12 cellular contexts compared by ENCODE assay signal in the genomic region with DNA sequence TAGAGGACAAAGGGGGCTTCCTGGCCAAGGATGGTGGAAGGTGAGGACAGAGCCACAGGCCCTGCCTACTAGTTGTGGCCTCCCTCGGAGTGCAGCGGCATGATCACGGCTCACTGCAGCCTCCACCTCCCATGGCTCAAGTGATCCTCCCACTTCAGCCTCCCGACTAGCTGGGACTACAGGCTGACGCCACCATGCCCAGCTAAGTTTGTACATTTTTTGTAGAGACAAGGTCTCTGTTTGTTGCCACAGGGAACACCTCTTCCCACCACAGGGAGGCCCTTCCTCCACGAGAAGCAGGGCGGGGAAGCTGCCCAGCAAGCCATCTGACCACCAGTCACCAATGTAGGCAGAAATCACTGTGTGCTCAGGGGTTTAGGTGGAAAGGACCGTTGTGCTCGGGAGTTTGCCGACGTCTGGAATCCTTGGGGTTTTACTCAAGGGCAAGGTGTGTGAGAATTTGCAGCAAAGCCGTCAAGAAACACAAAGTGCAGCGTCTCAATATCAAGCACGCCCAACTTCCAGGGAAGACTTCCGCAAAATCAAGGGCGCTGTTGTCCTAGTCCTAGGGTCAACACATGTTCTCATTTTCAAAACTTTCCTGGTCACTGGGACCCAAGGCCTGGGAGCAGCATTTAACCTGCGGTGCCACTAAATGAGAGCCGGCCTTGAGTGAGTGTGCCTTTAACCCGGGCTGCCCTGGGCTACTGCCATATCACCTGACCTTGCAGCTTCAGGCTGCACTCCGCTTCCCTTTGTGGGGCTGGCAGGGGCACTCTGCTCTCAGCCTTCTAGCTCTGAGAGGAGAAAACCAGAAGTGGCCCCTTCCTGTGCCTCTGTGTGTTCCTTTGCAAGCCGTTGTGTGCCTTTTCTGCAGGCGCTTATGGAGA.
DNase-seq lines count a peak whose midpoint lies in the region; ATAC-seq and TF ChIP-seq lines count a peak whose summit lies in the region.
"Had no signal": no experiment of that assay in that cellular context is flagged by ENCODE, and none has a peak within 500 bp of the region (broad histone marks: within the 10 kb centered on the region; RNA-seq: fewer than 3 reads in every experiment).

No MANE protein-coding gene starts in this region.

- H3K27me3 ChIP-seq in right lobe of liver (no peaks in the 10 kb centered on the region), transverse colon (no peaks in the 10 kb centered on the region)

- H3K4me3 Mint-ChIP-seq in WTC11 = no peak overlapping the region

- H3K4me1 ChIP-seq in right lobe of liver (peaks cover 0 to 20% (median 5%) of the 10 kb centered on the region in 4 donors), transverse colon (peaks cover 4 to 27% (median 5%) of the 10 kb centered on the region in 4 donors)

- TF ChIP-seq CTCF in WTC11 (IDR thresholded peaks at IDR 0.05) (no peak), right lobe of liver (IDR thresholded peaks at IDR 0.05) (no peak), transverse colon (IDR thresholded peaks at IDR 0.05) (no peak)

- 40% methylated on average over 1 of the region's 22 CpGs for WGBS in right lobe of liver (ENCODE audit: insufficient coverage, low coverage, low lambda C conversion rate, missing lambda C conversion rate)
- 87 to 93% methylated on average over 3 to 22 of the region's 22 CpGs for WGBS in transverse colon (ENCODE audit: low coverage in 1 of 2), 2 donors

- no peak overlapping the region for H3K4me3 ChIP-seq in right lobe of liver
- H3K4me3 ChIP-seq in transverse colon = no peak overlapping the region

- no peaks in the 10 kb centered on the region; the same call in 1 of the 2 replicates for H3K9me3 Mint-ChIP-seq in WTC11

- no peaks in the 10 kb centered on the region for H3K9me3 ChIP-seq in right lobe of liver
- H3K9me3 ChIP-seq in transverse colon = no peaks in the 10 kb centered on the region

- in situ Hi-C loops in transverse colon (cut with MboI; ENCODE audit: low pct_ligation_motif_present in 1 of 4, low pct_unique_long_range_greater_than_20kb in 1 of 4, low sequenced_read_pairs in 3 of 4) = no loop called here

- H3K27ac Mint-ChIP-seq in WTC11 = peak overlapping the region; percentile 52
- H3K27ac Mint-ChIP-seq: progenitor cell of endocrine pancreas had no signal

- no peak for TF ChIP-seq POLR2A in right lobe of liver (IDR thresholded peaks at IDR 0.05)
- no peak for TF ChIP-seq POLR2A in transverse colon (IDR thresholded peaks at IDR 0.05)

- intact Hi-C loops in right lobe of liver (cut with DNase I) (no loop called here), transverse colon (cut with DNase I; ENCODE audit: low total_unique reads) (no loop called here)

- H3K27me3 Mint-ChIP-seq in WTC11 (ENCODE audit: low read depth) = peaks cover 4% of the 10 kb centered on the region

- H3K36me3 Mint-ChIP-seq in WTC11 = no peaks in the 10 kb centered on the region

- TF ChIP-seq EP300 in transverse colon (IDR thresholded peaks at IDR 0.05; ENCODE audit: low read depth) = no peak

- no peak for ATAC-seq in WTC11
- peak; percentile 35 to 77 (median 64) for ATAC-seq in right lobe of liver
- no peak for ATAC-seq in GM21390 (IDR thresholded peaks at IDR 0.05; ENCODE audit: unreplicated experiment)
- no peak for ATAC-seq in HG03460 (IDR thresholded peaks at IDR 0.05; ENCODE audit: unreplicated experiment)

- H3K27ac ChIP-seq in right lobe of liver (peak overlapping the region in 2 of 3 donors; percentile 33 to 56), transverse colon (peak overlapping the region; percentile 14 to 42 (median 32))
- H3K27ac ChIP-seq: 22Rv1 had no signal

- H3K36me3 ChIP-seq in right lobe of liver (no peaks in the 10 kb centered on the region), transverse colon (no peaks in the 10 kb centered on the region)

- POLR2A ChIA-PET in WTC11 (lab: Charles Lee) = interaction anchor here (0.6 kb wide), 1 partner anchor 340 kb away, joined by 3 read pairs; no protein-coding TSS in a partner anchor

- peaks cover 57% of the 10 kb centered on the region for H3K4me1 Mint-ChIP-seq in WTC11

- DNase-seq in SIG-M5 treated with dmso at 0.1 percent for 504 hours (lab: John Stamatoyannopoulos, UW; ENCODE audit: unreplicated experiment) (peak; percentile 75), SIG-M5 (lab: John Stamatoyannopoulos, UW) (no peak), WTC11 (ENCODE audit: low spot score) (no peak), right lobe of liver (peak; percentile 61 to 82 (median 68)), transverse colon (no peak)
- no peak for DNase-seq in central memory CD4-positive, alpha-beta T cell
- DNase-seq: activated CD4-positive, alpha-beta T cell treated with anti-CD3 and anti-CD28 coated beads for 48 hours; GF-D8 had no signal

- CTCF ChIA-PET in WTC11 (lab: Charles Lee) = no interaction called here

TF ChIP-seq in WTC11, 78 proteins besides CTCF, POLR2A, EP300 and RAD21:
- TF ChIP-seq SP1 (CRISPR knock-in tag; conservative IDR thresholded peaks at IDR 0.05) = no peak
- TF ChIP-seq, protein P1, sequence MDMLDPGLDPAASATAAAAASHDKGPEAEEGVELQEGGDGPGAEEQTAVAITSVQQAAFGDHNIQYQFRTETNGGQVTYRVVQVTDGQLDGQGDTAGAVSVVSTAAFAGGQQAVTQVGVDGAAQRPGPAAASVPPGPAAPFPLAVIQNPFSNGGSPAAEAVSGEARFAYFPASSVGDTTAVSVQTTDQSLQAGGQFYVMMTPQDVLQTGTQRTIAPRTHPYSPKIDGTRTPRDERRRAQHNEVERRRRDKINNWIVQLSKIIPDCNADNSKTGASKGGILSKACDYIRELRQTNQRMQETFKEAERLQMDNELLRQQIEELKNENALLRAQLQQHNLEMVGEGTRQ (CRISPR knock-in tag; IDR thresholded peaks at IDR 0.05) = 0 out of 2 replicates have a peak, but pooled peaks have one; percentile 20

Comparison
In these comparisons a context has a peak if more than half of its experiments do, and no peak if none do; other contexts are left out.
1. DNase-seq: peak in SIG-M5 treated with dmso at 0.1 percent for 504 hours (single experiment) and right lobe of liver (3 of 3); none in SIG-M5 (single experiment), WTC11 (single experiment), transverse colon (single experiment) and central memory CD4-positive, alpha-beta T cell (single experiment).
2. ATAC-seq: peak in right lobe of liver (4 of 4); none in WTC11 (single experiment), GM21390 (single experiment) and HG03460 (single experiment).